ENCODE assay signal across 8 cellular contexts in genomic region chr5:16464664-16465543, GRCh38. TPM values are rescaled to one million over a fixed set of nuclear protein-coding genes. Genes with fewer than 3 reads are reported as not detected.
A peak's percentile ranks its signal among the peaks of the same experiment; 100 is the strongest.
DNase-seq lines count a peak whose midpoint lies in the region; ATAC-seq and TF ChIP-seq lines count a peak whose summit lies in the region.

No MANE protein-coding gene starts in this region.

- TSS peak; percentile 88 for BruUV-seq in Panc1 (replicated peaks; lab: Mats Ljungman, UMichigan)

- DNase-seq in Panc1 (ENCODE audit: low read depth, low spot score), result no peak
- DNase-seq in effector memory CD8-positive, alpha-beta T cell, result peak in 1 of 3 experiments; percentile 3
- no peak for DNase-seq in midbrain (lab: John Stamatoyannopoulos, UW)
- DNase-seq in T1000 (lab: John Stamatoyannopoulos, UW), result no peak

- H3K27me3 Mint-ChIP-seq in effector memory CD8-positive, alpha-beta T cell, result no peaks in the 10 kb centered on the region

- H3K4me1 ChIP-seq in Panc1 (ENCODE audit: control insufficient read depth, insufficient read depth, low read length), result peaks cover 20% of the 10 kb centered on the region
- peaks cover 18% of the 10 kb centered on the region for H3K4me1 ChIP-seq in mucosa of stomach (ENCODE audit: control insufficient read depth, insufficient read depth, low read length)

- in situ Hi-C loops in Panc1 (cut with HindIII; ENCODE audit: low pct_unique_long_range_greater_than_20kb, low sequenced_read_pairs), result no loop called here

- no peaks in the 10 kb centered on the region for H3K9me3 Mint-ChIP-seq in effector memory CD8-positive, alpha-beta T cell

- peak overlapping the region; percentile 87 for H3K27ac ChIP-seq in Panc1 (ENCODE audit: low read length)

- CTCF ChIA-PET in Panc1 (lab: Charles Lee), result no interaction called here

- H3K9ac ChIP-seq in mucosa of stomach (ENCODE audit: low read length), result peak overlapping the region; percentile 83

- peaks cover 61 to 81% of the 10 kb centered on the region in 2 donors for H3K4me1 Mint-ChIP-seq in effector memory CD8-positive, alpha-beta T cell (ENCODE audit: low read depth in 2 of 2)

- peak; percentile 0 for ATAC-seq in GM19395 (IDR thresholded peaks at IDR 0.05; ENCODE audit: unreplicated experiment)
- ATAC-seq in Panc1, result peak; percentile 7
- no peak for ATAC-seq in effector memory CD8-positive, alpha-beta T cell (replicated peaks)
- no peak for ATAC-seq in GM21717 (IDR thresholded peaks at IDR 0.05; ENCODE audit: unreplicated experiment)
- ATAC-seq in HG02798 (IDR thresholded peaks at IDR 0.05; ENCODE audit: poor library complexity, unreplicated experiment), result no peak

- H3K4me3 Mint-ChIP-seq in effector memory CD8-positive, alpha-beta T cell, result peak overlapping the region; percentile 96 to 99

- H3K27ac Mint-ChIP-seq in effector memory CD8-positive, alpha-beta T cell, result peak overlapping the region; percentile 97

- no peak for TF ChIP-seq CTCF in Panc1 (IDR thresholded peaks at IDR 0.05)

- POLR2A ChIA-PET in Panc1 (lab: Charles Lee), result no interaction called here

- intact Hi-C loops in Panc1 (cut with micrococcal nuclease; ENCODE audit: unreplicated experiment), result no loop called here

- peaks cover 59% of the 10 kb centered on the region for H3K36me3 Mint-ChIP-seq in effector memory CD8-positive, alpha-beta T cell (ENCODE audit: insufficient read depth)

- H3K9me3 ChIP-seq in Panc1 (ENCODE audit: control insufficient read depth, insufficient read depth, low read depth, low read length) (no peaks in the 10 kb centered on the region), mucosa of stomach (ENCODE audit: control insufficient read depth, low read length) (no peaks in the 10 kb centered on the region)

- H3K36me3 ChIP-seq in Panc1 (ENCODE audit: control insufficient read depth, insufficient read depth, low read length) (peaks cover 21% of the 10 kb centered on the region; the same call in 1 of the 2 replicates), mucosa of stomach (ENCODE audit: control insufficient read depth, insufficient read depth, low read length) (peaks cover 7% of the 10 kb centered on the region)

- no peaks in the 10 kb centered on the region for H3K27me3 ChIP-seq in Panc1 (ENCODE audit: control insufficient read depth, insufficient read depth, low read length)
- no peaks in the 10 kb centered on the region for H3K27me3 ChIP-seq in mucosa of stomach (ENCODE audit: control insufficient read depth, insufficient read depth, low read length)

- H3K4me3 ChIP-seq in Panc1 (ENCODE audit: low read depth in 2 of 2, low read length in 2 of 2) (peak overlapping the region; percentile 94 to 96), mucosa of stomach (ENCODE audit: low read length) (peak overlapping the region; percentile 98)

RNA-seq across cellular contexts. Expression of gene ZNF622, which starts 0.7 kb away (rescaled TPM):
- total RNA-seq in Panc1 (2021; ENCODE audit: unreplicated experiment), result 29.3 TPM
- 30.1 TPM for polyA plus RNA-seq in Panc1 (2012; ENCODE audit: insufficient read length)

Comparison
In these comparisons a context has a peak if more than half of its experiments do, and no peak if none do; other contexts are left out.
1. ATAC-seq: peak in GM19395 (single experiment) and Panc1 (single experiment); none in effector memory CD8-positive, alpha-beta T cell (single experiment), GM21717 (single experiment) and HG02798 (single experiment).